ENCODE assay signal across 8 cellular contexts in genomic region chr10:132352462-132353308, GRCh38. TPM values are rescaled to one million over a fixed set of nuclear protein-coding genes. Genes with fewer than 3 reads are reported as not detected.
A peak's percentile ranks its signal among the peaks of the same experiment; 100 is the strongest.
DNase-seq lines count a peak whose midpoint lies in the region; ATAC-seq and TF ChIP-seq lines count a peak whose summit lies in the region.
"Not testable (repeated sequence)": the region's sequence is repeated elsewhere in the genome, so short reads cannot be mapped to it uniquely, and the experiment has no call there.

No MANE protein-coding gene starts in this region.

- peaks cover 22% of the 10 kb centered on the region; the same call in 1 of the 2 replicates for H3K27me3 ChIP-seq in KMS-11 (ENCODE audit: insufficient read depth, low read depth)
- not testable (repeated sequence) for H3K27me3 ChIP-seq in effector memory CD4-positive, alpha-beta T cell (replicated peaks; ENCODE audit: control insufficient read depth, insufficient read depth, low read length, poor library complexity, severe bottlenecking); aorta (ENCODE audit: control insufficient read depth in 1 of 2, insufficient read depth in 2 of 2, low read length in 1 of 2)

- not testable (repeated sequence) for H3K79me2 ChIP-seq in KMS-11 (ENCODE audit: insufficient read depth, low read depth)

- H3K4me3 ChIP-seq in KMS-11 (IDR thresholded peaks at IDR 0.05; ENCODE audit: insufficient read depth, low read depth, low read length); effector memory CD4-positive, alpha-beta T cell (ENCODE audit: insufficient read depth, low read depth, low read length, poor library complexity, severe bottlenecking); aorta (ENCODE audit: low read length in 2 of 2): not testable (repeated sequence)

- 57 to 60% methylated on average over 21 to 36 of the region's 44 CpGs for WGBS in aorta, 2 donors

- H4K20me1 ChIP-seq in KMS-11 (ENCODE audit: insufficient read depth) = not testable (repeated sequence)

- not testable (repeated sequence) for H3K9me3 ChIP-seq in effector memory CD4-positive, alpha-beta T cell (ENCODE audit: control insufficient read depth, low read length); aorta (ENCODE audit: control insufficient read depth, low read length)

- peak; percentile 83 to 87 for DNase-seq in activated T-cell treated with anti-CD3 and anti-CD28 coated beads, Interleukin-2, amount 50 U/mL, for 48 hours
- DNase-seq in effector memory CD4-positive, alpha-beta T cell = peak; percentile 35 to 61 (median 49)
- DNase-seq in kidney tubule cell (ENCODE audit: low spot score) (peak; percentile 55), aorta (peak; percentile 86 to 93)
- DNase-seq in stimulated activated CD4-positive, alpha-beta T cell treated with anti-CD3 and anti-CD28 coated beads, Interleukin-12 subunit alpha, Interleukin-12 subunit beta, amount 100 ng/mL, for 48 hours (ENCODE audit: low read depth in 2 of 3, low spot score in 1 of 3) = peak; percentile 56 to 77 (median 68)

- H2AFZ ChIP-seq in KMS-11 (ENCODE audit: low read depth) = not testable (repeated sequence)

- ATAC-seq in SK-N-SH treated with all-trans-retinoic acid at 6 μM for 48 hours (peak; percentile 90), aorta (ENCODE audit: low FRiP score) (peak; percentile 74)

- H3K9ac ChIP-seq in KMS-11 = not testable (repeated sequence)

- not testable (repeated sequence) for H3K4me2 ChIP-seq in KMS-11

- peak; percentile 92 for TF ChIP-seq CTCF in GM12872 (IDR thresholded peaks at IDR 0.05; ENCODE audit: insufficient read depth, low read depth, low read length)
- TF ChIP-seq CTCF in KMS-11 (conservative IDR thresholded peaks at IDR 0.05; ENCODE audit: low read depth, low read length) = peak; percentile 65

- intact Hi-C loops in aorta (cut with DNase I) = loop anchor here (1.0 to 5.0 kb wide), 2 partner anchors 129 to 130 kb away; no protein-coding TSS in a partner anchor

- H3K4me1 ChIP-seq in KMS-11 (ENCODE audit: low read depth, poor library complexity, severe bottlenecking); effector memory CD4-positive, alpha-beta T cell (ENCODE audit: control insufficient read depth, insufficient read depth, low read length, poor library complexity, severe bottlenecking); aorta (ENCODE audit: control insufficient read depth in 1 of 2, insufficient read depth in 2 of 2, low read length in 2 of 2): not testable (repeated sequence)

- H3K36me3 ChIP-seq in KMS-11 (ENCODE audit: insufficient read depth); effector memory CD4-positive, alpha-beta T cell (ENCODE audit: control insufficient read depth, insufficient read depth, low read length); aorta (ENCODE audit: control insufficient read depth in 1 of 2, insufficient read depth in 2 of 2, low read length in 1 of 2): not testable (repeated sequence)

- not testable (repeated sequence) for H3K27ac ChIP-seq in KMS-11; effector memory CD4-positive, alpha-beta T cell (ENCODE audit: insufficient read depth, low read length, poor library complexity, severe bottlenecking); aorta (ENCODE audit: low read depth in 1 of 2, low read length in 2 of 2)

RNA-seq across cellular contexts. Expression of gene LRRC27, which starts 20.7 kb away (rescaled TPM):
- total RNA-seq in aorta = 10 to 100 TPM in 1 of 2 donors, 1 to 10 TPM in 1; 4.6 to 11.7 TPM
- polyA plus RNA-seq in aorta = 1 to 10 TPM; 3.1 to 9.0 TPM

RNA-seq across cellular contexts. Expression of gene PWWP2B, which starts 44.3 kb away (rescaled TPM):
- total RNA-seq in aorta = 1 to 10 TPM; 6.8 to 8.7 TPM
- 1 to 10 TPM; 2.0 to 3.6 TPM for polyA plus RNA-seq in aorta

RNA-seq across cellular contexts. Expression of gene STK32C, which starts 44.9 kb away (rescaled TPM):
- total RNA-seq in aorta = 10 to 100 TPM in 1 of 2 donors, 1 to 10 TPM in 1; 7.1 to 12.2 TPM
- polyA plus RNA-seq in aorta = 10 to 100 TPM in 1 of 2 donors, 1 to 10 TPM in 1; 4.9 to 12.4 TPM
